In genomic region chr14:68248481-68249255, GRCh38 we compare ENCODE assay signal across 8 cellular contexts.
DNase-seq lines count a peak whose midpoint lies in the region; ATAC-seq and TF ChIP-seq lines count a peak whose summit lies in the region.

No MANE protein-coding gene starts in this region.

- no peak overlapping the region for H3K23ac ChIP-seq in H9 (ENCODE audit: insufficient read length, low read depth, low read length)

- no peak overlapping the region for H2BK5ac ChIP-seq in H9 (ENCODE audit: insufficient read length, low read length)

- POLR2A ChIA-PET in MCF 10A (lab: Yijun Ruan, JAX), result interaction anchor here (0.6 to 13.7 kb wide), 22 partner anchors 11 to 577 kb away, joined by 3 to 267 read pairs (median 4); partner anchors contain the start of gene ZFP36L1

- no peak overlapping the region for H3K4me3 ChIP-seq in skin epidermis

- intact Hi-C loops in MCF 10A (cut with micrococcal nuclease), result loop anchor here (1.0 to 5.0 kb wide), 7 partner anchors 111 to 568 kb away; no protein-coding TSS in a partner anchor

- H2BK120ac ChIP-seq in H9 (ENCODE audit: low read depth, low read length, poor library complexity, severe bottlenecking), result no peak overlapping the region

- H3K27me3 Mint-ChIP-seq in H9 (ENCODE audit: low read depth), result no peaks in the 10 kb centered on the region
- no peaks in the 10 kb centered on the region for H3K27me3 Mint-ChIP-seq in MCF 10A (ENCODE audit: insufficient read depth, unreplicated experiment)
- peaks cover 0 to 8% (median 0%) of the 10 kb centered on the region in 3 donors for H3K27me3 Mint-ChIP-seq in immature natural killer cell (ENCODE audit: low read depth in 3 of 3)

- no peak overlapping the region for H2BK20ac ChIP-seq in H9 (ENCODE audit: low read depth, low read length, poor library complexity, severe bottlenecking)

- no peak overlapping the region for H3K18ac ChIP-seq in H9 (ENCODE audit: insufficient read length, low read depth, low read length)

- H2BK15ac ChIP-seq in H9 (ENCODE audit: low read depth, low read length), result no peak overlapping the region

- ATAC-seq in HG03521 (IDR thresholded peaks at IDR 0.05; ENCODE audit: unreplicated experiment), result no peak
- ATAC-seq in HG03139 (IDR thresholded peaks at IDR 0.05; ENCODE audit: unreplicated experiment), result no peak

- H3K4me3 Mint-ChIP-seq in H9, result no peak overlapping the region
- peak overlapping the region; percentile 21 for H3K4me3 Mint-ChIP-seq in MCF 10A (ENCODE audit: unreplicated experiment)
- H3K4me3 Mint-ChIP-seq in immature natural killer cell, result no peak overlapping the region

- H3K4me1 Mint-ChIP-seq in H9, result peaks cover 77 to 80% of the 10 kb centered on the region in 2 experiments
- H3K4me1 Mint-ChIP-seq in MCF 10A (ENCODE audit: insufficient read depth, unreplicated experiment), result peaks cover 57% of the 10 kb centered on the region
- H3K4me1 Mint-ChIP-seq in immature natural killer cell, result peaks cover 19 to 51% of the 10 kb centered on the region in 2 donors

- no CpG with 5 or more reads among the region's 7 CpGs for WGBS in H9 (ENCODE audit: extremely low coverage, insufficient read length, low lambda C conversion rate)

- peak; percentile 75 for DNase-seq in Caki2 (ENCODE audit: low read depth)
- DNase-seq in H9, result no peak
- peak; percentile 11 for DNase-seq in NCI-H510A (lab: John Stamatoyannopoulos, UW)
- peak; percentile 60 for DNase-seq in MCF 10A (ENCODE audit: unreplicated experiment)
- peak; percentile 50 to 59 (median 59) for DNase-seq in immature natural killer cell

- H3K79me1 ChIP-seq in H9 (ENCODE audit: insufficient read depth, low read depth, low read length, poor library complexity, severe bottlenecking), result no peaks in the 10 kb centered on the region

- no peak overlapping the region for H3K4me2 ChIP-seq in H9 (ENCODE audit: insufficient read depth, insufficient read length, low read length)

- no peaks in the 10 kb centered on the region for H3K23me2 ChIP-seq in H9 (ENCODE audit: insufficient read length, low read depth, low read length, poor library complexity, severe bottlenecking)

- H3K79me2 ChIP-seq in H9 (ENCODE audit: insufficient read depth, low read length), result no peaks in the 10 kb centered on the region

- H2AK5ac ChIP-seq in H9 (ENCODE audit: insufficient read length, low read length), result no peak overlapping the region

- H4K8ac ChIP-seq in H9 (replicated peaks; ENCODE audit: insufficient read length, low read depth, low read length), result no peak overlapping the region

- peaks cover 9% of the 10 kb centered on the region; the same call in 1 of the 2 replicates for H3K4me1 ChIP-seq in H9 (ENCODE audit: insufficient read depth, low read length)

- H3K9ac ChIP-seq in H9 (ENCODE audit: extremely low read depth, insufficient read length, low read length), result no peak overlapping the region

- peak overlapping the region in 1 of 3 experiments; percentile 66; a peak in 5 of 7 replicates for H3K27ac Mint-ChIP-seq in H9
- peak overlapping the region; percentile 80 for H3K27ac Mint-ChIP-seq in MCF 10A (ENCODE audit: low read depth, unreplicated experiment)
- peak overlapping the region in 4 of 6 donors; percentile 7 to 64 (median 32) for H3K27ac Mint-ChIP-seq in immature natural killer cell

- no peak overlapping the region for H4K5ac ChIP-seq in H9 (ENCODE audit: insufficient read length, low read depth, low read length)

- H3K27ac ChIP-seq in H9 (ENCODE audit: insufficient read length, low read depth, low read length) (no peak overlapping the region), skin epidermis (peak overlapping the region in 19 of 21 experiments; percentile 12 to 87 (median 75))

- H2BK12ac ChIP-seq in H9 (ENCODE audit: insufficient read length, low read depth, low read length), result no peak overlapping the region

- H3T11ph ChIP-seq in H9 (ENCODE audit: low read length), result no peak overlapping the region

- H3K4ac ChIP-seq in H9 (ENCODE audit: low read depth, low read length), result no peak overlapping the region

- BruUV-seq in MCF 10A (replicated peaks; lab: Mats Ljungman, UMichigan), result no TSS peak

- H4K20me1 ChIP-seq in H9 (ENCODE audit: control insufficient read depth, insufficient read depth, insufficient read length), result no peaks in the 10 kb centered on the region

- H3K36me3 Mint-ChIP-seq in H9 (ENCODE audit: insufficient read depth in 1 of 3, low read depth in 3 of 3), result no peaks in the 10 kb centered on the region
- H3K36me3 Mint-ChIP-seq in MCF 10A (ENCODE audit: insufficient read depth, unreplicated experiment), result no peaks in the 10 kb centered on the region
- H3K36me3 Mint-ChIP-seq in immature natural killer cell, result peaks cover 0 to 5% (median 0%) of the 10 kb centered on the region in 3 donors

- H3K9me3 ChIP-seq in H9 (ENCODE audit: control insufficient read depth, low read depth, low read length), result no peaks in the 10 kb centered on the region

- H3K56ac ChIP-seq in H9 (ENCODE audit: insufficient read length, low read depth, low read length), result no peak overlapping the region

- H3K9me3 Mint-ChIP-seq in H9 (no peaks in the 10 kb centered on the region), MCF 10A (ENCODE audit: unreplicated experiment) (no peaks in the 10 kb centered on the region), immature natural killer cell (no peaks in the 10 kb centered on the region)

- no peaks in the 10 kb centered on the region for H3K27me3 ChIP-seq in H9 (ENCODE audit: insufficient read depth, low read length)

- no peak overlapping the region for H3K14ac ChIP-seq in H9 (ENCODE audit: insufficient read depth, low read length)

- TF ChIP-seq CTCF in H9 (conservative IDR thresholded peaks at IDR 0.05), result peak; percentile 77
- TF ChIP-seq CTCF in MCF 10A (IDR thresholded peaks at IDR 0.05; ENCODE audit: unreplicated experiment), result peak; percentile 67

- CTCF ChIA-PET in MCF 10A (lab: Yijun Ruan, JAX), result interaction anchor here (0.6 to 9.5 kb wide), 27 partner anchors 10 to 595 kb away, joined by 3 to 128 read pairs (median 4); no protein-coding TSS in a partner anchor

- H4K91ac ChIP-seq in H9 (ENCODE audit: insufficient read length, low read depth, low read length), result no peak overlapping the region

- in situ Hi-C loops in Caki2 (cut with HindIII; ENCODE audit: low pct_unique_long_range_greater_than_20kb, low sequenced_read_pairs), result no loop called here

- H2AFZ ChIP-seq in H9 (ENCODE audit: low read length), result no peak overlapping the region
